ENCODE assay signal across 9 cellular contexts in genomic region chr10:60944910-60945297, GRCh38. TPM values are rescaled to one million over a fixed set of nuclear protein-coding genes. Genes with fewer than 3 reads are reported as not detected.
DNase-seq lines count a peak whose midpoint lies in the region; ATAC-seq and TF ChIP-seq lines count a peak whose summit lies in the region.
"Had no signal": no experiment of that assay in that cellular context is flagged by ENCODE, and none has a peak within 500 bp of the region (broad histone marks: within the 10 kb centered on the region; RNA-seq: fewer than 3 reads in every experiment).

No MANE protein-coding gene starts in this region.

- H3K4me1 ChIP-seq in BE2C (no peaks in the 10 kb centered on the region), neural progenitor cell (no peaks in the 10 kb centered on the region)

- H3K27ac Mint-ChIP-seq in neural progenitor cell: peak overlapping the region; percentile 99

- H3K36me3 ChIP-seq in BE2C (no peaks in the 10 kb centered on the region), neural progenitor cell (no peaks in the 10 kb centered on the region)

- POLR2A ChIA-PET in RWPE1 (lab: Yijun Ruan, JAX; ENCODE audit: low non-redundant PET): interaction anchor here (0.6 kb wide), 1 partner anchor 58 kb away, joined by 3 read pairs; no protein-coding TSS in a partner anchor

- no peak overlapping the region for H3K9ac ChIP-seq in neural progenitor cell

- H3K4me1 Mint-ChIP-seq in neural progenitor cell: peaks cover 22% of the 10 kb centered on the region

- H4K20me1 ChIP-seq in neural progenitor cell (ENCODE audit: low read depth): no peaks in the 10 kb centered on the region

- no peak for ATAC-seq in HG02571 (IDR thresholded peaks at IDR 0.05; ENCODE audit: unreplicated experiment)
- ATAC-seq in GM19455 (IDR thresholded peaks at IDR 0.05; ENCODE audit: unreplicated experiment): no peak

- H3K36me3 Mint-ChIP-seq in neural progenitor cell: peaks cover 2% of the 10 kb centered on the region

- H3K27ac ChIP-seq in RWPE1 (peak overlapping the region; percentile 80), neural progenitor cell (no peak overlapping the region)

- peak overlapping the region; percentile 87 for H3K4me2 ChIP-seq in neural progenitor cell

- H3K4me3 Mint-ChIP-seq in neural progenitor cell: peak overlapping the region; percentile 90

- CTCF ChIA-PET in RWPE1 (lab: Yijun Ruan, JAX): interaction anchor here (0.7 kb wide), 1 partner anchor 805 kb away, joined by 3 read pairs; no protein-coding TSS in a partner anchor

- H3K9me3 ChIP-seq in BE2C: no peaks in the 10 kb centered on the region
- H3K9me3 ChIP-seq in neural progenitor cell (ENCODE audit: low read depth): no peaks in the 10 kb centered on the region

- H3K4me3 ChIP-seq in BE2C (ENCODE audit: low read depth, low read length): peak overlapping the region; percentile 84
- peak overlapping the region; percentile 81 for H3K4me3 ChIP-seq in epithelial cell of proximal tubule (ENCODE audit: low read depth, low read length)
- peak overlapping the region; percentile 79 for H3K4me3 ChIP-seq in neural progenitor cell

- peaks cover 12% of the 10 kb centered on the region for H3K27me3 Mint-ChIP-seq in neural progenitor cell (ENCODE audit: insufficient read depth, low read depth)

- TF ChIP-seq CTCF in BE2C (IDR thresholded peaks at IDR 0.05; ENCODE audit: low read depth, low read length): no peak
- no peak for TF ChIP-seq CTCF in RWPE1 (conservative IDR thresholded peaks at IDR 0.05; ENCODE audit: low read depth)
- TF ChIP-seq CTCF in epithelial cell of proximal tubule (conservative IDR thresholded peaks at IDR 0.05; ENCODE audit: low read depth, low read length): no peak
- no peak for TF ChIP-seq CTCF in neural progenitor cell (IDR thresholded peaks at IDR 0.05)

- peaks cover 7% of the 10 kb centered on the region for H3F3A ChIP-seq in neural progenitor cell (ENCODE audit: low read depth)

- H3K27me3 ChIP-seq in BE2C: no peaks in the 10 kb centered on the region
- peaks cover 10% of the 10 kb centered on the region for H3K27me3 ChIP-seq in neural progenitor cell

- no peaks in the 10 kb centered on the region for H3K79me2 ChIP-seq in neural progenitor cell (ENCODE audit: low read depth)

- H3K9me3 Mint-ChIP-seq in neural progenitor cell: no peaks in the 10 kb centered on the region

- H2AFZ ChIP-seq in neural progenitor cell (replicated peaks): peak overlapping the region; percentile 79

- DNase-seq in BE2C: no peak
- DNase-seq in RWPE1 (ENCODE audit: low spot score): no peak
- no peak for DNase-seq in epithelial cell of proximal tubule (ENCODE audit: low read depth)
- DNase-seq in neural progenitor cell (ENCODE audit: low spot score): no peak
- no peak for DNase-seq in SW 1271 (lab: John Stamatoyannopoulos, UW)
- no peak for DNase-seq in DMS153 treated with DMSO at 0.1 percent for 48 hours (lab: John Stamatoyannopoulos, UW; ENCODE audit: unreplicated experiment)
- DNase-seq: stimulated activated CD4-positive, alpha-beta T cell treated with anti-CD3 and anti-CD28 coated beads, Interleukin-15, amount 100 ng/mL, for 24 hours had no signal

RNA-seq across cellular contexts. Expression of gene RHOBTB1, which starts 0.9 kb away (rescaled TPM):
- 3.6 TPM for polyA plus RNA-seq in BE2C (2012; ENCODE audit: insufficient read depth, insufficient read length, low read depth)
- total RNA-seq in epithelial cell of proximal tubule (17.0 and 22.2 TPM in 2 replicates), neural progenitor cell (ENCODE audit: low replicate concordance) (15.1 and 21.5 TPM in 2 replicates)
